In the genomic region with DNA sequence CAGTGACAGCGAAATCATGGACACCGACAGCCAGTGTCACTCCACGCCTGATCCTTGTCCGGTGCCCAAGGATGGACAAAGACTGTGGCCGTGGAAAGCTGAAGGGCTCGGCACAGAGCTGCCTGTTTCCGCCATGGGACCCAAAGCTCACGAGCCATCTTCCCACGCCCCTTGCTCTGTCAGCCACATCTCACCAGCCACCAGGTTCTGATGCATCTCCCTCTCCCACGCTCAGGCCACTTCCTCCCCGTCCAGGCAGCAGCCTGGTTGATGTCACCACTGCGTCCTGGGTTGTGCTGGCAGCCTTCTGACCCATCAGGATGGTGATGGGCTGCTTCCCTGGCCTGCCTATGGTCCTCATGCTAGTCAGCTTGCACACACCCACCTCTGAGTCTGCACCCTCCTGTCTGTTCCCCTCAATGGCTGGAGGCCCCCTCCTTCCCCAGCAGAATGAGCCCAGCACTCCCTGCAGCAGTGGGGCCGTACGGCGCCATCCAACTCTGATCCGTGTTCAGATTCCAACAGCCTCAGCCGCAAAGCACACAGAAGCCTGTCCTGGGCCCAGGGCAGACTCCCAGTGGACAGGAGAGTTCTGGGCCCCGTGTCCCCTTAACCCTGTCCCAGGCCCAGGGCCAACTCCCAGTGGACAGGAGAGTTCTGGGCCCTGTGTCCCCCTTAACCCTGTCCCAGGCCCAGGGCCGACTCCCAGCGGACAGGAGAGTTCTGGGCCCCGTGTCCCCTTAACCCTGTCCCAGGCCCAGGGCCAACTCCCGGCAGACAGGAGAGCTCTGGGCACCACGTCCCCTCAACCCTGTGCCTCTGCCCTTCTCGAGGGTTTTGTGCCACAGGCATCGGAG, we compare ENCODE assay signal across 20 cellular contexts.
A peak's percentile ranks its signal among the peaks of the same experiment; 100 is the strongest.
DNase-seq lines count a peak whose midpoint lies in the region; FAIRE-seq and TF ChIP-seq lines count a peak whose summit lies in the region.
"Had no signal": no experiment of that assay in that cellular context is flagged by ENCODE, and none has a peak within 500 bp of the region (broad histone marks: within the 10 kb centered on the region; RNA-seq: fewer than 3 reads in every experiment).

No MANE protein-coding gene starts in this region.

- H3T11ph ChIP-seq in H9 (ENCODE audit: low read length): no peak overlapping the region

- no peak overlapping the region for H4K8ac ChIP-seq in H9 (replicated peaks; ENCODE audit: insufficient read length, low read depth, low read length)

- no peak overlapping the region for H2AFZ ChIP-seq in H9 (ENCODE audit: low read length)

- H3K79me2 ChIP-seq in H9 (ENCODE audit: insufficient read depth, low read length): no peaks in the 10 kb centered on the region

- H3K27ac ChIP-seq in H9 (ENCODE audit: insufficient read length, low read depth, low read length): no peak overlapping the region
- no peak overlapping the region for H3K27ac ChIP-seq in kidney (ENCODE audit: low read depth in 2 of 2, low read length in 2 of 2)
- H3K27ac ChIP-seq in A673 (ENCODE audit: low read depth, low read length, poor library complexity, severe bottlenecking): no peak overlapping the region
- H3K27ac ChIP-seq: skin epidermis had no signal

- no peaks in the 10 kb centered on the region for H3K9me3 Mint-ChIP-seq in H9
- no peaks in the 10 kb centered on the region for H3K9me3 Mint-ChIP-seq in osteocyte (ENCODE audit: unreplicated experiment)
- H3K9me3 Mint-ChIP-seq: brain; CD4-positive, alpha-beta T cell; effector memory CD8-positive, alpha-beta T cell; naive thymus-derived CD4-positive, alpha-beta T cell had no signal

- H3K4ac ChIP-seq in H9 (ENCODE audit: low read depth, low read length): no peak overlapping the region

- H4K5ac ChIP-seq in H9 (ENCODE audit: insufficient read length, low read depth, low read length): no peak overlapping the region

- H3K4me1 Mint-ChIP-seq in H9 (no peaks in the 10 kb centered on the region), osteocyte (ENCODE audit: unreplicated experiment) (no peaks in the 10 kb centered on the region)
- H3K4me1 Mint-ChIP-seq: brain had no signal

- no peaks in the 10 kb centered on the region for H3K79me1 ChIP-seq in H9 (ENCODE audit: insufficient read depth, low read depth, low read length, poor library complexity, severe bottlenecking)

- H3K18ac ChIP-seq in H9 (ENCODE audit: insufficient read length, low read depth, low read length): no peak overlapping the region

- CTCF ChIA-PET in A673 (lab: Charles Lee): no interaction called here

- intact Hi-C loops in kidney (cut with DNase I): no loop called here
- intact Hi-C loops in A673 (cut with micrococcal nuclease; ENCODE audit: unreplicated experiment): no loop called here

- peak overlapping the region in 1 of 3 experiments; percentile 80; a peak in 2 of 7 replicates for H3K27ac Mint-ChIP-seq in H9
- no peak overlapping the region for H3K27ac Mint-ChIP-seq in osteocyte (ENCODE audit: unreplicated experiment)
- H3K27ac Mint-ChIP-seq: brain; CD4-positive, alpha-beta T cell; effector memory CD8-positive, alpha-beta T cell; naive thymus-derived CD4-positive, alpha-beta T cell; stimulated activated memory B cell treated with anti-CD40 and anti-IgM and Interleukin-4, amounts not matched to agents 10 μg/mL and 1 μg/mL and 100 μg/mL, for 72 hours had no signal

- POLR2A ChIA-PET in A673 (lab: Charles Lee; ENCODE audit: low non-redundant PET): no interaction called here

- no peak overlapping the region for H2BK120ac ChIP-seq in H9 (ENCODE audit: low read depth, low read length, poor library complexity, severe bottlenecking)

- no peak for TF ChIP-seq CTCF in H9 (conservative IDR thresholded peaks at IDR 0.05)
- TF ChIP-seq CTCF in kidney (IDR thresholded peaks at IDR 0.05; ENCODE audit: borderline replicate concordance, extremely low read depth, insufficient read depth): no peak
- no peak for TF ChIP-seq CTCF in osteocyte (IDR thresholded peaks at IDR 0.05)
- no peak for TF ChIP-seq CTCF in A673 (conservative IDR thresholded peaks at IDR 0.05; ENCODE audit: low read depth, low read length)

- H3K4me1 ChIP-seq in H9 (ENCODE audit: insufficient read depth, low read length) (no peaks in the 10 kb centered on the region), kidney (ENCODE audit: control insufficient read depth in 1 of 2, insufficient read depth in 1 of 2, low read depth in 1 of 2, low read length in 2 of 2) (no peaks in the 10 kb centered on the region), A673 (ENCODE audit: insufficient read depth, low read length, poor library complexity, severe bottlenecking) (no peaks in the 10 kb centered on the region)

- no peaks in the 10 kb centered on the region for H3K36me3 Mint-ChIP-seq in H9 (ENCODE audit: insufficient read depth in 1 of 3, low read depth in 3 of 3)
- H3K36me3 Mint-ChIP-seq in osteocyte (ENCODE audit: unreplicated experiment): no peaks in the 10 kb centered on the region
- H3K36me3 Mint-ChIP-seq: brain had no signal

- no peaks in the 10 kb centered on the region for H4K20me1 ChIP-seq in H9 (ENCODE audit: control insufficient read depth, insufficient read depth, insufficient read length)

- H3K27me3 Mint-ChIP-seq in H9 (ENCODE audit: low read depth) (peaks cover 2% of the 10 kb centered on the region), osteocyte (ENCODE audit: unreplicated experiment) (no peaks in the 10 kb centered on the region)
- H3K27me3 Mint-ChIP-seq: CD4-positive, alpha-beta T cell; effector memory CD8-positive, alpha-beta T cell; naive thymus-derived CD4-positive, alpha-beta T cell; stimulated activated memory B cell treated with anti-CD40 and anti-IgM and Interleukin-4, amounts not matched to agents 10 μg/mL and 1 μg/mL and 100 μg/mL, for 72 hours had no signal

- DNase-seq in Daoy (ENCODE audit: low read depth) (peak; percentile 23), H9 (peak; percentile 25), kidney (peak; percentile 41), osteocyte (ENCODE audit: extremely low spot score, unreplicated experiment) (peak; percentile 70), OCI-M2 (lab: John Stamatoyannopoulos, UW; ENCODE audit: unreplicated experiment) (no peak), A673 (ENCODE audit: low spot score) (no peak), NCI-H1436 (lab: John Stamatoyannopoulos, UW) (no peak)
- DNase-seq: activated CD8-positive, alpha-beta memory T cell treated with anti-CD3 and anti-CD28 coated beads for 24 hours; DMS 273 treated with DMSO at 0.1 percent for 48 hours; effector memory CD8-positive, alpha-beta T cell; KG1; NCI-H2171; NCI-H526 had no signal

- H3K27me3 ChIP-seq in H9 (ENCODE audit: insufficient read depth, low read length) (no peaks in the 10 kb centered on the region), A673 (replicated peaks; ENCODE audit: insufficient read depth, low read depth, low read length, poor library complexity) (no peaks in the 10 kb centered on the region)

- H4K91ac ChIP-seq in H9 (ENCODE audit: insufficient read length, low read depth, low read length): no peak overlapping the region

- H3K14ac ChIP-seq in H9 (ENCODE audit: insufficient read depth, low read length): no peak overlapping the region; the same call in 1 of the 2 replicates

- H3K23me2 ChIP-seq in H9 (ENCODE audit: insufficient read length, low read depth, low read length, poor library complexity, severe bottlenecking): no peaks in the 10 kb centered on the region

- H3K4me3 ChIP-seq in kidney (ENCODE audit: low read length in 2 of 2): no peak overlapping the region
- no peak overlapping the region for H3K4me3 ChIP-seq in A673 (ENCODE audit: low read depth, low read length, poor library complexity, severe bottlenecking)
- H3K4me3 ChIP-seq: skin epidermis had no signal

- no peak for FAIRE-seq in kidney (lab: Jason Lieb, UNC)
- FAIRE-seq: GM18507, H54 had no signal

- no peak overlapping the region for H2BK20ac ChIP-seq in H9 (ENCODE audit: low read depth, low read length, poor library complexity, severe bottlenecking)

- H2AK5ac ChIP-seq in H9 (ENCODE audit: insufficient read length, low read length): no peak overlapping the region

- H3K36me3 ChIP-seq in kidney (ENCODE audit: control insufficient read depth in 1 of 2, insufficient read depth in 2 of 2, low read length in 2 of 2) (no peaks in the 10 kb centered on the region), A673 (ENCODE audit: insufficient read depth, low read length, poor library complexity, severe bottlenecking) (no peaks in the 10 kb centered on the region)

- H3K4me2 ChIP-seq in H9 (ENCODE audit: insufficient read depth, insufficient read length, low read length): no peak overlapping the region

- no peak overlapping the region for H3K23ac ChIP-seq in H9 (ENCODE audit: insufficient read length, low read depth, low read length)

- BruUV-seq in A673 (replicated peaks; lab: Mats Ljungman, UMichigan): no TSS peak

- no peak overlapping the region for H2BK15ac ChIP-seq in H9 (ENCODE audit: low read depth, low read length)

- WGBS in H9 (ENCODE audit: extremely low coverage, insufficient read length, low lambda C conversion rate): no CpG with 5 or more reads among the region's 25 CpGs

- no peak overlapping the region for H2BK5ac ChIP-seq in H9 (ENCODE audit: insufficient read length, low read length)

- no peak overlapping the region for H2BK12ac ChIP-seq in H9 (ENCODE audit: insufficient read length, low read depth, low read length)

- H3K56ac ChIP-seq in H9 (ENCODE audit: insufficient read length, low read depth, low read length): no peak overlapping the region

- H3K9me3 ChIP-seq in H9 (ENCODE audit: control insufficient read depth, low read depth, low read length): no peaks in the 10 kb centered on the region
- H3K9me3 ChIP-seq in kidney (ENCODE audit: control insufficient read depth in 1 of 2, low read length in 2 of 2): no peaks in the 10 kb centered on the region
- no peaks in the 10 kb centered on the region for H3K9me3 ChIP-seq in A673 (ENCODE audit: low read depth, low read length, poor library complexity, severe bottlenecking)

- H3K9ac ChIP-seq in H9 (ENCODE audit: extremely low read depth, insufficient read length, low read length): no peak overlapping the region
- no peak overlapping the region for H3K9ac ChIP-seq in kidney (ENCODE audit: low read length in 2 of 2)

- H3K4me3 Mint-ChIP-seq in H9 (no peak overlapping the region), osteocyte (ENCODE audit: unreplicated experiment) (no peak overlapping the region)
- H3K4me3 Mint-ChIP-seq: brain; CD4-positive, alpha-beta T cell; effector memory CD8-positive, alpha-beta T cell; naive thymus-derived CD4-positive, alpha-beta T cell; stimulated activated memory B cell treated with anti-CD40 and anti-IgM and Interleukin-4, amounts not matched to agents 10 μg/mL and 1 μg/mL and 100 μg/mL, for 72 hours had no signal

Comparison
In these comparisons a context has a peak if more than half of its experiments do, and no peak if none do; other contexts are left out.
1. DNase-seq: peak in Daoy (single experiment), H9 (single experiment), kidney (single experiment) and osteocyte (single experiment); none in OCI-M2 (single experiment), A673 (single experiment) and NCI-H1436 (single experiment).